24 cellular contexts compared by ENCODE assay signal in genomic region chrX:154481911-154482601, GRCh38. TPM values are rescaled to one million over a fixed set of nuclear protein-coding genes. Genes with fewer than 3 reads are reported as not detected.
DNase-seq lines count a peak whose midpoint lies in the region; ATAC-seq, FAIRE-seq and TF ChIP-seq lines count a peak whose summit lies in the region.
"Had no signal": no experiment of that assay in that cellular context is flagged by ENCODE, and none has a peak within 500 bp of the region (broad histone marks: within the 10 kb centered on the region; RNA-seq: fewer than 3 reads in every experiment).

No MANE protein-coding gene starts in this region.

- 0 out of 2 replicates have a peak, but pooled peaks cover 4% of the 10 kb centered on the region for H3K4me1 ChIP-seq in MM.1S (ENCODE audit: low read length)
- H3K4me1 ChIP-seq: SJCRH30 had no signal

- intact Hi-C loops in sciatic nerve (cut with DNase I): no loop called here

- DNase-seq in GM12891 (ENCODE audit: insufficient read length, low spot score) (no peak), MM.1S (no peak), sciatic nerve (ENCODE audit: low spot score) (peak; percentile 55), omental fat pad (ENCODE audit: low spot score) (no peak), DMS153 (lab: John Stamatoyannopoulos, UW) (no peak), amygdala (lab: John Stamatoyannopoulos, UW) (no peak)
- DNase-seq: activated CD4-positive, alpha-beta T cell treated with anti-CD3 and anti-CD28 coated beads, Interleukin-2, amount 50 U/mL, for 4 hours; activated gamma-delta T cell treated with Interleukin-2 at 50 U/mL for 16 hours; aorta; DMS79; natural killer cell; NCI-H1092; NCI-H1930; NCI-H2227 treated with DMSO at 0.1 percent for 48 hours; NCI-H82; stimulated activated CD4-positive, alpha-beta T cell treated with anti-CD3 and anti-CD28 coated beads, Interleukin-1b, Interleukin-23, amount 100 ng/mL, for 48 hours had no signal

- no peaks in the 10 kb centered on the region for H3F3A ChIP-seq in MM.1S (ENCODE audit: insufficient read depth, low read length)

- H3K79me2 ChIP-seq in MM.1S (ENCODE audit: low read length): peaks cover 18% of the 10 kb centered on the region

- no peaks in the 10 kb centered on the region for H3K9me3 ChIP-seq in MM.1S (replicated peaks; ENCODE audit: insufficient read depth, low read length)
- H3K9me3 ChIP-seq: left lung, SJCRH30, suprapubic skin, vagina had no signal

- H3K4me3 ChIP-seq in MM.1S (ENCODE audit: low read length): no peak overlapping the region
- H3K4me3 ChIP-seq: left lung, SJCRH30, suprapubic skin, vagina had no signal

- H3K9me2 ChIP-seq in MM.1S (replicated peaks; ENCODE audit: insufficient read depth, low read length): no peaks in the 10 kb centered on the region

- H3K9ac ChIP-seq in MM.1S (ENCODE audit: low read length): no peak overlapping the region

- peaks cover 3% of the 10 kb centered on the region for H3K27me3 Mint-ChIP-seq in brain

- H3K27ac ChIP-seq in MM.1S (ENCODE audit: low read length): no peak overlapping the region
- H3K27ac ChIP-seq: left lung, SJCRH30, suprapubic skin, vagina had no signal

- no peak overlapping the region for H3K4me2 ChIP-seq in MM.1S (ENCODE audit: low read depth, low read length)

- H3K4me1 Mint-ChIP-seq in brain: peaks cover 7% of the 10 kb centered on the region

- TF ChIP-seq CTCF in MM.1S (IDR thresholded peaks at IDR 0.05; ENCODE audit: low read length): no peak
- no peak for TF ChIP-seq CTCF in brain (conservative IDR thresholded peaks at IDR 0.05)
- no peak for TF ChIP-seq CTCF in omental fat pad (IDR thresholded peaks at IDR 0.05)

- no peak for TF ChIP-seq POLR2A in GM12891 (IDR thresholded peaks at IDR 0.05; ENCODE audit: low read depth, low read length)

- peak overlapping the region in 3 of 5 experiments; percentile 41 to 61 (median 51) for H3K27ac Mint-ChIP-seq in brain
- H3K27ac Mint-ChIP-seq: natural killer cell; stimulated activated effector memory CD8-positive, alpha-beta T cell treated with anti-CD3 and anti-CD28 coated beads, Interleukin-12 subunit alpha, Interleukin-12 subunit beta, amount 100 ng/mL, for 72 hours; T-helper 1 cell treated with Interleukin-12 subunit alpha and Interleukin-12 subunit beta and Interleukin-4 antibody, amounts not matched to agents 30 μg/mL and 1 μg/mL, for 36 hours had no signal

- peaks cover 0 to 41% (median 3%) of the 10 kb centered on the region in 5 experiments for H3K9me3 Mint-ChIP-seq in brain
- H3K9me3 Mint-ChIP-seq: natural killer cell; stimulated activated effector memory CD8-positive, alpha-beta T cell treated with anti-CD3 and anti-CD28 coated beads, Interleukin-12 subunit alpha, Interleukin-12 subunit beta, amount 100 ng/mL, for 72 hours; T-helper 1 cell treated with Interleukin-12 subunit alpha and Interleukin-12 subunit beta and Interleukin-4 antibody, amounts not matched to agents 30 μg/mL and 1 μg/mL, for 36 hours had no signal

- H2AFZ ChIP-seq in MM.1S (ENCODE audit: low read length): 0 out of 2 replicates have a peak overlapping the region, but pooled peaks have one; percentile 42

- no peaks in the 10 kb centered on the region for H3K27me3 ChIP-seq in MM.1S (replicated peaks; ENCODE audit: insufficient read depth, low read length)
- H3K27me3 ChIP-seq: left lung, SJCRH30, suprapubic skin, vagina had no signal

- H3K4me3 Mint-ChIP-seq in brain: no peak overlapping the region
- H3K4me3 Mint-ChIP-seq: natural killer cell; stimulated activated effector memory CD8-positive, alpha-beta T cell treated with anti-CD3 and anti-CD28 coated beads, Interleukin-12 subunit alpha, Interleukin-12 subunit beta, amount 100 ng/mL, for 72 hours; T-helper 1 cell treated with Interleukin-12 subunit alpha and Interleukin-12 subunit beta and Interleukin-4 antibody, amounts not matched to agents 30 μg/mL and 1 μg/mL, for 36 hours had no signal

- ATAC-seq in sciatic nerve (no peak), omental fat pad (ENCODE audit: low FRiP score) (no peak)
- ATAC-seq: left lung; natural killer cell; Panc1; stimulated activated effector memory CD8-positive, alpha-beta T cell treated with anti-CD3 and anti-CD28 coated beads, Interleukin-12 subunit alpha, Interleukin-12 subunit beta, amount 100 ng/mL, for 72 hours had no signal

- no peaks in the 10 kb centered on the region; the same call in 1 of the 2 replicates for H3K36me3 ChIP-seq in MM.1S (replicated peaks; ENCODE audit: insufficient read depth, low read length)
- H3K36me3 ChIP-seq: SJCRH30, suprapubic skin, vagina had no signal

- no peaks in the 10 kb centered on the region for H3K36me3 Mint-ChIP-seq in brain
- H3K36me3 Mint-ChIP-seq: natural killer cell had no signal

- FAIRE-seq in GM12891 (lab: Jason Lieb, UNC): peak; percentile 63

- H4K20me1 ChIP-seq in MM.1S (ENCODE audit: insufficient read depth, low read length): no peaks in the 10 kb centered on the region

TF ChIP-seq in GM12891, 5 proteins besides CTCF, POLR2A, EP300 and RAD21:
- TF ChIP-seq SPI1 (IDR thresholded peaks at IDR 0.05; ENCODE audit: low read depth, low read length) (no peak), POU2F2 (IDR thresholded peaks at IDR 0.05; ENCODE audit: low read depth, low read length) (no peak), PAX5 (IDR thresholded peaks at IDR 0.05; ENCODE audit: insufficient read depth, low read length, severe bottlenecking) (no peak), TAF1 (IDR thresholded peaks at IDR 0.05; ENCODE audit: low read depth, low read length) (no peak), POLR2AphosphoS5 (IDR thresholded peaks at IDR 0.05; ENCODE audit: low read depth, low read length) (no peak)

RNA-seq across cellular contexts. Expression of gene LAGE3, which starts 3.0 kb away (rescaled TPM):
- polyA plus RNA-seq in GM12891 (2012; ENCODE audit: low read depth, missing spikeins): 30.5 TPM
- polyA plus RNA-seq in brain (ENCODE audit: insufficient read depth, low read depth, low replicate concordance): 63.1 TPM
- total RNA-seq in sciatic nerve: 10.6 TPM
- total RNA-seq in omental fat pad: 10 to 100 TPM; 12.0 to 26.6 (median 19.7) TPM

RNA-seq across cellular contexts. Expression of gene UBL4A, which starts 4.4 kb away (rescaled TPM):
- polyA plus RNA-seq in GM12891 (2012; ENCODE audit: low read depth, missing spikeins): 16.6 TPM
- polyA plus RNA-seq in brain (ENCODE audit: insufficient read depth, low read depth, low replicate concordance): 70.4 TPM
- total RNA-seq in sciatic nerve: 29.4 TPM
- total RNA-seq in omental fat pad: 10 to 100 TPM; 21.3 to 43.0 (median 34.0) TPM

RNA-seq across cellular contexts. Expression of gene SLC10A3, which starts 8.4 kb away (rescaled TPM):
- 10.0 TPM for polyA plus RNA-seq in GM12891 (2012; ENCODE audit: low read depth, missing spikeins)
- 12.1 TPM for polyA plus RNA-seq in brain (ENCODE audit: insufficient read depth, low read depth, low replicate concordance)
- total RNA-seq in sciatic nerve (17.7 TPM), omental fat pad (10 to 100 TPM; 22.9 to 29.7 (median 26.9) TPM)

RNA-seq across cellular contexts. Expression of gene PLXNA3, which starts 24.0 kb away (rescaled TPM):
- polyA plus RNA-seq in GM12891 (2012; ENCODE audit: low read depth, missing spikeins): 15.8 TPM
- polyA plus RNA-seq in brain (ENCODE audit: insufficient read depth, low read depth, low replicate concordance): 77.4 TPM
- total RNA-seq in sciatic nerve (73.0 TPM), omental fat pad (10 to 100 TPM in 2 of 4 donors, 1 to 10 TPM in 2; 9.7 to 16.9 (median 11.3) TPM)

RNA-seq across cellular contexts. Expression of gene FAM3A, which starts 34.0 kb away (rescaled TPM):
- 16.1 TPM for polyA plus RNA-seq in GM12891 (2012; ENCODE audit: low read depth, missing spikeins)
- 83.7 TPM for polyA plus RNA-seq in brain (ENCODE audit: insufficient read depth, low read depth, low replicate concordance)
- total RNA-seq in sciatic nerve (40.3 TPM), omental fat pad (10 to 100 TPM; 27.7 to 58.3 (median 34.7) TPM)
